8 cellular contexts compared by ENCODE assay signal in genomic region chr1:32180186-32181060, GRCh38. TPM values are rescaled to one million over a fixed set of nuclear protein-coding genes. Genes with fewer than 3 reads are reported as not detected.
A peak's percentile ranks its signal among the peaks of the same experiment; 100 is the strongest.
DNase-seq lines count a peak whose midpoint lies in the region; ATAC-seq, FAIRE-seq and TF ChIP-seq lines count a peak whose summit lies in the region.

No MANE protein-coding gene starts in this region.

- H3F3A ChIP-seq in PC-3 (ENCODE audit: low read length, unreplicated experiment), result no peaks in the 10 kb centered on the region

- no peak for TF ChIP-seq CTCF in AG10803 (conservative IDR thresholded peaks at IDR 0.05; ENCODE audit: low read length)
- TF ChIP-seq CTCF in PC-3 (conservative IDR thresholded peaks at IDR 0.05; ENCODE audit: low read depth, low read length), result no peak
- no peak for TF ChIP-seq CTCF in adrenal gland (IDR thresholded peaks at IDR 0.05)
- TF ChIP-seq CTCF in psoas muscle (IDR thresholded peaks at IDR 0.05), result no peak

- WGBS in adrenal gland, 4 donors, result 5 to 10% (median 7%) methylated on average over 12 to 36 of the region's 36 CpGs
- WGBS in psoas muscle, 3 donors, result 5 to 8% (median 5%) methylated on average over 36 of the region's 36 CpGs

- H3K27me3 ChIP-seq in PC-3 (ENCODE audit: low read length), result no peaks in the 10 kb centered on the region
- no peaks in the 10 kb centered on the region for H3K27me3 ChIP-seq in adrenal gland
- H3K27me3 ChIP-seq in psoas muscle (ENCODE audit: insufficient read depth in 3 of 3, low read length in 2 of 3), result no peaks in the 10 kb centered on the region

- H2AFZ ChIP-seq in PC-3 (ENCODE audit: low read length), result peak overlapping the region; percentile 81

- intact Hi-C loops in PC-3 (cut with micrococcal nuclease) (loop anchor here (2.0 kb wide), 1 partner anchor 20 kb away; the partner anchor contains the start of gene CCDC28B), adrenal gland (cut with DNase I) (no loop called here), left ventricle myocardium superior (cut with micrococcal nuclease) (no loop called here), psoas muscle (cut with DNase I) (loop anchor here in 1 of 2 donors (2.0 to 5.0 kb wide), 2 partner anchors 18 to 73 kb away; partner anchors contain the start of gene KPNA6)

- DNase-seq in AG10803 (ENCODE audit: low read depth), result peak; percentile 81
- DNase-seq in GM19239 (ENCODE audit: insufficient read length, low spot score), result peak; percentile 37
- peak; percentile 33 for DNase-seq in PC-3
- peak; percentile 54 to 85 (median 75) for DNase-seq in adrenal gland
- DNase-seq in left ventricle myocardium superior, result peak; percentile 61
- peak; percentile 73 to 81 for DNase-seq in psoas muscle
- DNase-seq in NCI-H526 treated with DMSO at 0.1 percent for 48 hours (lab: John Stamatoyannopoulos, UW), result no peak

- BruUV-seq in PC-3 (replicated peaks; lab: Mats Ljungman, UMichigan), result TSS peak; percentile 53

- ATAC-seq in PC-3, result peak; percentile 48
- ATAC-seq in left ventricle myocardium superior, result peak; percentile 42
- ATAC-seq in psoas muscle, result peak; percentile 42 to 63 (median 53)
- no peak for ATAC-seq in GM21515 (IDR thresholded peaks at IDR 0.05; ENCODE audit: unreplicated experiment)

- H3K9me2 ChIP-seq in PC-3 (replicated peaks; ENCODE audit: low read length), result no peaks in the 10 kb centered on the region

- H3K9me3 ChIP-seq in PC-3 (ENCODE audit: low read length) (no peaks in the 10 kb centered on the region), adrenal gland (replicated peaks in 1 of 3) (no peaks in the 10 kb centered on the region), psoas muscle (no peaks in the 10 kb centered on the region)

- H3K4me3 ChIP-seq in AG10803 (ENCODE audit: low read length), result peak overlapping the region; percentile 80
- peak overlapping the region; percentile 95 for H3K4me3 ChIP-seq in PC-3 (ENCODE audit: low read length)
- peak overlapping the region in 3 of 4 donors; percentile 62 to 73 (median 66) for H3K4me3 ChIP-seq in adrenal gland
- peak overlapping the region; percentile 81 for H3K4me3 ChIP-seq in psoas muscle

- TF ChIP-seq POLR2A in adrenal gland (IDR thresholded peaks at IDR 0.05), result peak in 1 of 2 donors; percentile 50

- peak overlapping the region; percentile 86 for H3K4me2 ChIP-seq in PC-3 (ENCODE audit: low read length)

- H3K27ac ChIP-seq in PC-3 (ENCODE audit: low read length), result peak overlapping the region; percentile 83
- peak overlapping the region; percentile 65 to 98 (median 96) for H3K27ac ChIP-seq in adrenal gland
- H3K27ac ChIP-seq in psoas muscle, result peak overlapping the region; percentile 98

- H3K36me3 ChIP-seq in PC-3 (ENCODE audit: low read depth, low read length), result peaks cover 26% of the 10 kb centered on the region
- H3K36me3 ChIP-seq in adrenal gland (replicated peaks in 1 of 2), result peaks cover 0 to 38% of the 10 kb centered on the region in 2 donors
- peaks cover 3 to 45% of the 10 kb centered on the region in 2 donors for H3K36me3 ChIP-seq in psoas muscle (ENCODE audit: insufficient read depth in 1 of 2, low read depth in 1 of 2)

- H3K9ac ChIP-seq in PC-3 (ENCODE audit: low read length), result peak overlapping the region; percentile 95

- CTCF ChIA-PET in PC-3 (lab: Charles Lee), result interaction anchor here (0.6 kb wide), 1 partner anchor 42 kb away, joined by 8 read pairs; no protein-coding TSS in a partner anchor

- peak; percentile 21 for FAIRE-seq in GM19239 (lab: Jason Lieb, UNC)

- peaks cover 18% of the 10 kb centered on the region for H3K4me1 ChIP-seq in PC-3 (ENCODE audit: insufficient read depth, low read length)
- H3K4me1 ChIP-seq in adrenal gland (replicated peaks in 1 of 2), result peaks cover 21 to 47% of the 10 kb centered on the region in 2 donors
- peaks cover 45% of the 10 kb centered on the region for H3K4me1 ChIP-seq in psoas muscle

- peaks cover 52% of the 10 kb centered on the region for H3K79me2 ChIP-seq in PC-3 (ENCODE audit: low read length)

- peaks cover 12% of the 10 kb centered on the region; the same call in 1 of the 2 replicates for H4K20me1 ChIP-seq in PC-3 (ENCODE audit: low read length)

- POLR2A ChIA-PET in PC-3 (lab: Charles Lee; ENCODE audit: unreplicated experiment), result interaction anchor here (0.5 to 0.6 kb wide), 2 partner anchors 86 to 787 kb away, joined by 3 to 4 read pairs; no protein-coding TSS in a partner anchor

RNA-seq across cellular contexts. Expression of gene TXLNA, which starts 0.9 kb away (rescaled TPM):
- 64.2 and 79.0 TPM in 2 replicates for total RNA-seq in PC-3 (2014; rRNA removed)
- 10 to 100 TPM; 57.5 to 97.4 (median 68.3) TPM for total RNA-seq in adrenal gland
- 10 to 100 TPM; 14.9 to 51.0 (median 25.7) TPM for polyA plus RNA-seq in adrenal gland
- total RNA-seq in left ventricle myocardium superior, result 16.5 TPM
- total RNA-seq in psoas muscle, result 10 to 100 TPM; 12.9 to 21.5 (median 19.7) TPM
- polyA plus RNA-seq in psoas muscle, result 10 to 100 TPM in 2 of 3 donors, 1 to 10 TPM in 1; 8.0 to 15.7 (median 12.6) TPM

RNA-seq across cellular contexts. Expression of gene CCDC28B, which starts 20.0 kb away (rescaled TPM):
- total RNA-seq in PC-3 (2014; rRNA removed) (4.7 and 5.5 TPM in 2 replicates), adrenal gland (10 to 100 TPM; 11.4 to 31.4 (median 20.1) TPM), left ventricle myocardium superior (33.2 TPM), psoas muscle (10 to 100 TPM; 38.7 to 69.2 (median 51.3) TPM)
- polyA plus RNA-seq in adrenal gland (10 to 100 TPM in 2 of 3 donors, 1 to 10 TPM in 1; 3.4 to 47.7 (median 42.6) TPM), psoas muscle (10 to 100 TPM; 22.2 to 63.6 (median 44.3) TPM)

RNA-seq across cellular contexts. Expression of gene IQCC, which starts 25.0 kb away (rescaled TPM):
- total RNA-seq in PC-3 (2014; rRNA removed) (8.5 and 11.8 TPM in 2 replicates), adrenal gland (1 to 10 TPM; 1.5 to 3.6 (median 2.5) TPM), left ventricle myocardium superior (0.92 TPM), psoas muscle (1 to 10 TPM in 1 of 4 donors, under 1 TPM in 3; 0.24 to 1.1 (median 0.59) TPM)
- polyA plus RNA-seq in adrenal gland (1 to 10 TPM; 3.1 to 3.9 (median 3.6) TPM), psoas muscle (1 to 10 TPM in 1 of 3 donors, under 1 TPM in 2; 0.46 to 1.2 (median 0.69) TPM)

RNA-seq across cellular contexts. Expression of gene DCDC2B, which starts 28.5 kb away (rescaled TPM):
- not detected in 2 replicates for total RNA-seq in PC-3 (2014; rRNA removed)
- not detected for total RNA-seq in adrenal gland
- not detected for polyA plus RNA-seq in adrenal gland
- not detected for total RNA-seq in left ventricle myocardium superior
- total RNA-seq in psoas muscle, result not detected
- polyA plus RNA-seq in psoas muscle, result under 1 TPM in 1 of 3 donors, not detected in 2; 0.04 TPM

RNA-seq across cellular contexts. Expression of gene TMEM234, which starts 41.7 kb away (rescaled TPM):
- total RNA-seq in PC-3 (2014; rRNA removed) (4.2 and 7.7 TPM in 2 replicates), adrenal gland (10 to 100 TPM in 6 of 8 donors, 1 to 10 TPM in 2; 2.1 to 27.1 (median 16.3) TPM), left ventricle myocardium superior (7.4 TPM), psoas muscle (1 to 10 TPM; 2.6 to 7.7 (median 4.5) TPM)
- polyA plus RNA-seq in adrenal gland (10 to 100 TPM; 10.2 to 57.7 (median 34.6) TPM), psoas muscle (1 to 10 TPM; 4.6 to 9.8 (median 7.1) TPM)
